In genomic region chr17:28112199-28112995, GRCh38 we compare ENCODE assay signal across 1 cellular context.
TF ChIP-seq lines count a peak whose summit lies in the region.

No MANE protein-coding gene starts in this region.

TF ChIP-seq in A549, 52 proteins besides CTCF, POLR2A, EP300 and RAD21:
- TF ChIP-seq SMC3 (IDR thresholded peaks at IDR 0.05) (no peak), MAFK (IDR thresholded peaks at IDR 0.05; ENCODE audit: partially characterized antibody) (peak; percentile 75), RFX5 (IDR thresholded peaks at IDR 0.05) (no peak)
